In the genomic region with DNA sequence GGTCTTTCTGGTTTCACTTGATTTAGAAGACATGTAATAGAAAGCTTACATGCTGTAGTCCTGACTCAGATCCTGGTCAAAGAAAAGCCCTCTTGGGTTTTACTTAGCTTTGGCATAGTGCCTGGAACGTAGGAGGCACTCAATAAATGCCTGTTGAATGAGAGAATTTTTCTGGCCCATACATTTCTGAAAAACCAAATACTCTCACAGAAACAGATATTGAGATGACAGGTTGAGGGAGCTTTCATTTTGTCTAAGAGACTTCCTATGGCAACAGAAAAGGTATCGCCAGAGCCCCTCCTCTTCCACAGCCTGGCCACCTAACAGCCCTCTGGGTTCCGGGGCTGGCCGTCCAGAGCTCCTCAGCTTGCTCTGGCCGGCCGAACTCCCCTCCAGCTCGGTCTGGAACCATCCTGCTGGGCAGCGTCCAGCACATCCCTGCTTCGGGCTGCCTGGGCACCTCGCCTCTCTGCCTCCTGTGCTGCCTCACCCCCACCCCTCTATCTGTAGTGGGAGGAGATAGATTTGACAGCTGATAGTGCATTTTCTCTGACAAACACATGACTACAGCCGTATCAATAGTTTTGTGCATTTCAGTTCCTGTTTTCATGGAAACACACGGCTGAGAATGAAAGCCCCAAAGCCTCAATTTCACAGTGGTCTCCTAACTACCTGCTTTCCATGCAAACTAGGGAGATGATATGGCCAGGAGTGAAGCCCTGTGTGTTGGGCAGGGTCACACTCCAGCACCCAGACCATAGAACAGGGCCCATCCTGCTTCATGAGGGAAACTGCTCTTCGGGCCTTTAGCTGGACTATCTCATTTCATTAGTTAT, we compare ENCODE assay signal across 8 cellular contexts. TPM values are rescaled to one million over a fixed set of nuclear protein-coding genes. Genes with fewer than 3 reads are reported as not detected.
DNase-seq lines count a peak whose midpoint lies in the region; ATAC-seq and TF ChIP-seq lines count a peak whose summit lies in the region.

No MANE protein-coding gene starts in this region.

- ATAC-seq in activated naive CD4-positive, alpha-beta T cell treated with anti-CD3 and anti-CD28 coated beads, Interleukin-2, amount 50 U/mL, for 72 hours: peak; percentile 62 to 70
- ATAC-seq in HG02759 (IDR thresholded peaks at IDR 0.05; ENCODE audit: unreplicated experiment): peak; percentile 86

- H3K4me1 ChIP-seq in tibial artery: peaks cover 0 to 46% (median 23%) of the 10 kb centered on the region in 4 donors

- no peaks in the 10 kb centered on the region for H3K27me3 ChIP-seq in tibial artery

- H3K9me3 ChIP-seq in tibial artery: no peaks in the 10 kb centered on the region

- peak overlapping the region; percentile 20 to 27 for H3K4me3 ChIP-seq in tibial artery

- no peak for TF ChIP-seq CTCF in tibial artery (IDR thresholded peaks at IDR 0.05)

- DNase-seq in activated naive CD4-positive, alpha-beta T cell treated with anti-CD3 and anti-CD28 coated beads, Interleukin-2, amount 50 U/mL, for 72 hours (ENCODE audit: low spot score in 2 of 2): peak in 1 of 2 donors; percentile 45
- no peak for DNase-seq in activated naive CD4-positive, alpha-beta T cell treated with Interleukin-2 at 50 U/mL for 16 hours
- DNase-seq in RPMI7951 (ENCODE audit: low read depth) (peak; percentile 83), fibroblast of peridontal ligament (ENCODE audit: extremely low read depth) (peak; percentile 98), tibial artery (peak in 1 of 2 donors; percentile 68), pons (ENCODE audit: low spot score) (no peak)
- no peak for DNase-seq in stimulated activated CD8-positive, alpha-beta memory T cell treated with anti-CD3 and anti-CD28 coated beads, Interleukin-4, amount 100 ng/mL, for 48 hours

- no peaks in the 10 kb centered on the region for H3K36me3 ChIP-seq in tibial artery

- H3K27ac Mint-ChIP-seq in activated naive CD4-positive, alpha-beta T cell treated with anti-CD3 and anti-CD28 coated beads, Interleukin-2, amount 50 U/mL, for 72 hours: peak overlapping the region in 1 of 2 donors; percentile 66

- peak overlapping the region; percentile 57 to 82 for H3K27ac ChIP-seq in tibial artery

- H3K36me3 Mint-ChIP-seq in activated naive CD4-positive, alpha-beta T cell treated with anti-CD3 and anti-CD28 coated beads, Interleukin-2, amount 50 U/mL, for 72 hours: no peaks in the 10 kb centered on the region

- no peaks in the 10 kb centered on the region for H3K9me3 Mint-ChIP-seq in activated naive CD4-positive, alpha-beta T cell treated with anti-CD3 and anti-CD28 coated beads, Interleukin-2, amount 50 U/mL, for 72 hours

- intact Hi-C loops in tibial artery (cut with DNase I; ENCODE audit: low total_unique reads): loop anchor here (10.0 kb wide), 1 partner anchor 150 kb away; no protein-coding TSS in a partner anchor

RNA-seq across cellular contexts. Expression of a gene that starts 1.1 kb away (rescaled TPM):
- not detected for total RNA-seq in activated naive CD4-positive, alpha-beta T cell treated with anti-CD3 and anti-CD28 coated beads, Interleukin-2, amount 50 U/mL, for 72 hours
- total RNA-seq in RPMI7951 (2014; rRNA removed; shearing (Covaris generic)): not detected in 2 replicates

RNA-seq across cellular contexts. Expression of a gene that starts 16.9 kb away (rescaled TPM):
- under 1 TPM; 0.72 to 0.98 TPM for total RNA-seq in activated naive CD4-positive, alpha-beta T cell treated with anti-CD3 and anti-CD28 coated beads, Interleukin-2, amount 50 U/mL, for 72 hours
- total RNA-seq in RPMI7951 (2014; rRNA removed; shearing (Covaris generic)): not detected in 2 replicates

Comparison
In these comparisons a context has a peak if more than half of its experiments do, and no peak if none do; other contexts are left out.
1. DNase-seq: peak in RPMI7951 (single experiment) and fibroblast of peridontal ligament (single experiment); none in activated naive CD4-positive, alpha-beta T cell treated with Interleukin-2 at 50 U/mL for 16 hours (single experiment), pons (single experiment) and stimulated activated CD8-positive, alpha-beta memory T cell treated with anti-CD3 and anti-CD28 coated beads, Interleukin-4, amount 100 ng/mL, for 48 hours (single experiment).